11 cellular contexts compared by ENCODE assay signal in the genomic region with DNA sequence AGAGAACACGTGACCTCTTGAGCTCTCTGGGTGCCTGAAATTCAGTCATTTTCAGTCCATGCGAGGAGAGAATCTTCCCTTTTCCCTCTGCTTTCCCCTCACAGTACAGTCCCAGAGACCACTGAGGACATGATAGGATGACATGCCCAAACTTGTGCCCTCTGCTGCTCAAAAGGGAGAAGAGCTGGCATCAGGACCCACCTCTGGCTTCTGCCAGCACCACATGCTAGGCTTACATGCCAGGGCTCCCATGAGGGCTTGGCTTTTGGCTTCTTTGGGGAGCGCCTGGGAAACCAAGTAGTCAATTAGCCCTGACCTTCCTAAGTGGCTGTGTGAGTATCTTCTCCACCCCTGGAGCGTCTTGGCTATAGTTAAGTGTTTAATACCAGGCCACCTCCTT. TPM values are rescaled to one million over a fixed set of nuclear protein-coding genes. Genes with fewer than 3 reads are reported as not detected.
DNase-seq lines count a peak whose midpoint lies in the region; TF ChIP-seq lines count a peak whose summit lies in the region.
"Had no signal": no experiment of that assay in that cellular context is flagged by ENCODE, and none has a peak within 500 bp of the region (broad histone marks: within the 10 kb centered on the region; RNA-seq: fewer than 3 reads in every experiment).

No MANE protein-coding gene starts in this region.

- H3K36me3 Mint-ChIP-seq in activated T-cell treated with anti-CD3 and anti-CD28 coated beads, Interleukin-2, amount 50 U/mL, for 24 hours (ENCODE audit: low read depth), result peaks cover 83% of the 10 kb centered on the region
- peaks cover 67% of the 10 kb centered on the region for H3K36me3 Mint-ChIP-seq in endodermal cell (ENCODE audit: low read depth)
- H3K36me3 Mint-ChIP-seq in CD4-positive, alpha-beta memory T cell, result peaks cover 51 to 79% of the 10 kb centered on the region in 2 donors

- no peaks in the 10 kb centered on the region for H3K79me2 ChIP-seq in OCI-LY1 (ENCODE audit: insufficient read depth, low read length)

- no peaks in the 10 kb centered on the region for H3K4me1 ChIP-seq in OCI-LY1 (ENCODE audit: insufficient read depth, low read length, severe bottlenecking)
- no peaks in the 10 kb centered on the region for H3K4me1 ChIP-seq in endodermal cell (ENCODE audit: control insufficient read depth, insufficient read depth, low read length)
- H3K4me1 ChIP-seq in skeletal muscle tissue (ENCODE audit: control insufficient read depth in 3 of 3, insufficient read depth in 3 of 3, low read length in 3 of 3), result peaks cover 50 to 73% (median 52%) of the 10 kb centered on the region in 3 donors
- peaks cover under 1% of the 10 kb centered on the region for H3K4me1 ChIP-seq in CD4-positive, alpha-beta memory T cell (ENCODE audit: insufficient read depth, low read length)

- no peak overlapping the region for H2AFZ ChIP-seq in OCI-LY1 (ENCODE audit: low read length)

- no peak overlapping the region for H3K4me3 ChIP-seq in OCI-LY1 (ENCODE audit: low read depth, low read length, poor library complexity, severe bottlenecking)
- no peak overlapping the region for H3K4me3 ChIP-seq in endodermal cell (ENCODE audit: low read length)
- no peak overlapping the region for H3K4me3 ChIP-seq in skeletal muscle tissue (ENCODE audit: low read length in 3 of 3)
- H3K4me3 ChIP-seq in CD4-positive, alpha-beta memory T cell (ENCODE audit: low read length in 2 of 2), result no peak overlapping the region

- TF ChIP-seq CTCF in OCI-LY1 (IDR thresholded peaks at IDR 0.05; ENCODE audit: low read length), result peak; percentile 35; the same call in 1 of the 2 replicates
- peak; percentile 28 for TF ChIP-seq CTCF in endodermal cell (conservative IDR thresholded peaks at IDR 0.05)

- no peak overlapping the region for H3K4me3 Mint-ChIP-seq in activated T-cell treated with anti-CD3 and anti-CD28 coated beads, Interleukin-2, amount 50 U/mL, for 24 hours
- H3K4me3 Mint-ChIP-seq in endodermal cell, result no peak overlapping the region
- no peak overlapping the region for H3K4me3 Mint-ChIP-seq in CD4-positive, alpha-beta memory T cell

- POLR2A ChIA-PET in CD4-positive, alpha-beta memory T cell (lab: Charles Lee; ENCODE audit: partially characterized antibody), result interaction anchor here (1.3 kb wide), 1 partner anchor 80 kb away, joined by 3 read pairs; no protein-coding TSS in a partner anchor

- no peaks in the 10 kb centered on the region for H4K20me1 ChIP-seq in OCI-LY1 (ENCODE audit: insufficient read depth, low read length)

- intact Hi-C loops in CD4-positive, alpha-beta memory T cell (cut with micrococcal nuclease), result loop anchor here (5.0 kb wide), 1 partner anchor 158 kb away; no protein-coding TSS in a partner anchor

- H3K27ac ChIP-seq in OCI-LY1 (ENCODE audit: low read depth, low read length, poor library complexity, severe bottlenecking), result no peak overlapping the region
- no peak overlapping the region for H3K27ac ChIP-seq in endodermal cell (ENCODE audit: low read depth, low read length)
- H3K27ac ChIP-seq in skeletal muscle tissue (ENCODE audit: low read depth, low read length), result peak overlapping the region; percentile 69
- H3K27ac ChIP-seq in CD4-positive, alpha-beta memory T cell (ENCODE audit: low read depth, low read length), result no peak overlapping the region

- H3K27ac Mint-ChIP-seq in activated T-cell treated with anti-CD3 and anti-CD28 coated beads, Interleukin-2, amount 50 U/mL, for 24 hours, result peak overlapping the region; percentile 67
- peak overlapping the region; percentile 26 for H3K27ac Mint-ChIP-seq in endodermal cell
- peak overlapping the region in 1 of 7 donors; percentile 24 for H3K27ac Mint-ChIP-seq in CD4-positive, alpha-beta memory T cell

- CTCF ChIA-PET in CD4-positive, alpha-beta memory T cell (lab: Charles Lee; ENCODE audit: partially characterized antibody), result interaction anchor here (0.9 to 11.6 kb wide), 3 partner anchors 17 to 181 kb away, joined by 3 to 180 read pairs (median 131); no protein-coding TSS in a partner anchor

- H3K9me3 ChIP-seq in OCI-LY1 (ENCODE audit: low read length), result no peaks in the 10 kb centered on the region
- H3K9me3 ChIP-seq in endodermal cell (ENCODE audit: control insufficient read depth, low read length), result no peaks in the 10 kb centered on the region
- no peaks in the 10 kb centered on the region for H3K9me3 ChIP-seq in skeletal muscle tissue (ENCODE audit: control insufficient read depth in 3 of 3, low read length in 3 of 3)
- no peaks in the 10 kb centered on the region for H3K9me3 ChIP-seq in CD4-positive, alpha-beta memory T cell (ENCODE audit: control insufficient read depth in 1 of 2, low read length in 2 of 2)

- no peak overlapping the region for H3K4me2 ChIP-seq in OCI-LY1 (ENCODE audit: low read length)

- H3K27me3 Mint-ChIP-seq in activated T-cell treated with anti-CD3 and anti-CD28 coated beads, Interleukin-2, amount 50 U/mL, for 24 hours, result no peaks in the 10 kb centered on the region
- peaks cover 4% of the 10 kb centered on the region for H3K27me3 Mint-ChIP-seq in endodermal cell (ENCODE audit: insufficient read depth)
- H3K27me3 Mint-ChIP-seq in CD4-positive, alpha-beta memory T cell, result no peaks in the 10 kb centered on the region

- WGBS in endodermal cell (ENCODE audit: insufficient coverage in 1 of 2, insufficient read length in 1 of 2), 2 experiments, result 91 to 93% methylated on average over 3 to 4 of the region's 4 CpGs

- no peaks in the 10 kb centered on the region for H3F3A ChIP-seq in OCI-LY1 (ENCODE audit: insufficient read depth, low read length)

- H3K9me2 ChIP-seq in OCI-LY1 (ENCODE audit: low read depth, low read length), result no peaks in the 10 kb centered on the region

- no peaks in the 10 kb centered on the region for H3K9me3 Mint-ChIP-seq in activated T-cell treated with anti-CD3 and anti-CD28 coated beads, Interleukin-2, amount 50 U/mL, for 24 hours
- no peaks in the 10 kb centered on the region for H3K9me3 Mint-ChIP-seq in endodermal cell
- H3K9me3 Mint-ChIP-seq in CD4-positive, alpha-beta memory T cell, result no peaks in the 10 kb centered on the region

- H3K27me3 ChIP-seq in OCI-LY1 (ENCODE audit: insufficient read depth, low read length) (no peaks in the 10 kb centered on the region), endodermal cell (ENCODE audit: control insufficient read depth, insufficient read depth, low read length, poor library complexity, severe bottlenecking) (no peaks in the 10 kb centered on the region), skeletal muscle tissue (ENCODE audit: control insufficient read depth in 3 of 3, insufficient read depth in 3 of 3, low read length in 3 of 3) (no peaks in the 10 kb centered on the region)
- no peaks in the 10 kb centered on the region for H3K27me3 ChIP-seq in CD4-positive, alpha-beta memory T cell (ENCODE audit: insufficient read depth, low read length)

- H3K9ac ChIP-seq in OCI-LY1 (ENCODE audit: low read length) (no peak overlapping the region), endodermal cell (ENCODE audit: extremely low read depth, low read length, poor library complexity, severe bottlenecking) (no peak overlapping the region), skeletal muscle tissue (ENCODE audit: low read depth in 1 of 3, low read length in 3 of 3) (peak overlapping the region in 2 of 3 donors; percentile 4 to 25)

- peaks cover 7% of the 10 kb centered on the region for H3K4me1 Mint-ChIP-seq in activated T-cell treated with anti-CD3 and anti-CD28 coated beads, Interleukin-2, amount 50 U/mL, for 24 hours (ENCODE audit: low read depth)
- peaks cover 7% of the 10 kb centered on the region for H3K4me1 Mint-ChIP-seq in endodermal cell
- peaks cover 1 to 5% (median 3%) of the 10 kb centered on the region in 4 donors for H3K4me1 Mint-ChIP-seq in CD4-positive, alpha-beta memory T cell

- no peak for DNase-seq in activated T-cell treated with anti-CD3 and anti-CD28 coated beads, Interleukin-2, amount 50 U/mL, for 24 hours
- DNase-seq in activated T-cell treated with anti-CD3 and anti-CD28 coated beads, Interleukin-2, amount 50 U/mL, for 1 hour, result no peak
- DNase-seq in endodermal cell, result no peak
- DNase-seq in CD4-positive, alpha-beta memory T cell, result no peak
- no peak for DNase-seq in stimulated activated CD4-positive, alpha-beta T cell treated with anti-CD3 and anti-CD28 coated beads, Interleukin-2, amount 100 ng/mL, for 48 hours
- no peak for DNase-seq in SW 1271 (lab: John Stamatoyannopoulos, UW)
- DNase-seq: COR-L47; NCI-H774; stimulated activated CD4-positive, alpha-beta T cell treated with anti-CD3 and anti-CD28 coated beads, Interleukin-4, amount 100 ng/mL, for 1 hour had no signal

- H3K36me3 ChIP-seq in OCI-LY1 (ENCODE audit: insufficient read depth, low read length) (peaks cover 72% of the 10 kb centered on the region), endodermal cell (ENCODE audit: control insufficient read depth, insufficient read depth, low read length) (peaks cover 73% of the 10 kb centered on the region), skeletal muscle tissue (ENCODE audit: control insufficient read depth in 3 of 3, insufficient read depth in 3 of 3, low read length in 3 of 3) (peaks cover 32 to 56% (median 37%) of the 10 kb centered on the region in 3 donors)
- H3K36me3 ChIP-seq in CD4-positive, alpha-beta memory T cell (ENCODE audit: insufficient read depth, low read length), result peaks cover 61% of the 10 kb centered on the region

RNA-seq across cellular contexts. Expression of gene KCNQ4, which starts 13.8 kb away (rescaled TPM):
- total RNA-seq in endodermal cell (under 1 TPM; 0.22 to 0.88 TPM), skeletal muscle tissue (4.2 TPM)
- 1.7 TPM for polyA plus RNA-seq in endodermal cell (2013, experiment 1 of 2)
- polyA plus RNA-seq in endodermal cell (2013, experiment 2 of 2), result 1.4 TPM
- under 1 TPM; 0.20 to 0.33 TPM for total RNA-seq in CD4-positive, alpha-beta memory T cell
- under 1 TPM in 1 of 2 donors, not detected in 1; 0.14 TPM for polyA plus RNA-seq in CD4-positive, alpha-beta memory T cell

Comparison
In these comparisons a context has a peak if more than half of its experiments do, and no peak if none do; other contexts are left out.
1. H3K9ac ChIP-seq: peak in skeletal muscle tissue (2 of 3); none in OCI-LY1 (single experiment) and endodermal cell (single experiment).